ENCODE assay signal across 19 cellular contexts in genomic region chr3:59558906-59559720, GRCh38.
A peak's percentile ranks its signal among the peaks of the same experiment; 100 is the strongest.
DNase-seq lines count a peak whose midpoint lies in the region; ATAC-seq lines count a peak whose summit lies in the region.
"Had no signal": no experiment of that assay in that cellular context is flagged by ENCODE, and none has a peak within 500 bp of the region (broad histone marks: within the 10 kb centered on the region; RNA-seq: fewer than 3 reads in every experiment).

No MANE protein-coding gene starts in this region.

- no peaks in the 10 kb centered on the region for H3K36me3 ChIP-seq in mesodermal cell (ENCODE audit: control insufficient read depth, insufficient read depth, low read length)
- H3K36me3 ChIP-seq: right atrium auricular region had no signal

- no peaks in the 10 kb centered on the region for H3K36me3 Mint-ChIP-seq in activated CD4-positive, alpha-beta T cell treated with anti-CD3 and anti-CD28 coated beads, Interleukin-2, amount 10 ng/mL, durations not matched to agents 24 days and 14 days (ENCODE audit: low read depth)
- H3K36me3 Mint-ChIP-seq in activated T-helper 2 cell treated with anti-CD3 and anti-CD28 coated beads, Interferon-gamma antibody, Interleukin-2, Interleukin-4, amounts not matched to agents 10 μg/mL and 5 μg/mL and 100 μg/mL, durations not matched to agents 14 hours and 24 hours and 36 hours (ENCODE audit: low read depth): peaks cover 3% of the 10 kb centered on the region

- peak overlapping the region; percentile 1 for H3K4me3 Mint-ChIP-seq in activated CD4-positive, alpha-beta T cell treated with anti-CD3 and anti-CD28 coated beads, Interleukin-2, amount 10 ng/mL, durations not matched to agents 24 days and 14 days
- H3K4me3 Mint-ChIP-seq in activated T-helper 2 cell treated with anti-CD3 and anti-CD28 coated beads, Interferon-gamma antibody, Interleukin-2, Interleukin-4, amounts not matched to agents 10 μg/mL and 5 μg/mL and 100 μg/mL, durations not matched to agents 14 hours and 24 hours and 36 hours (ENCODE audit: low read depth): no peak overlapping the region
- H3K4me3 Mint-ChIP-seq: nephron; T-helper 2 cell treated with Interferon-gamma antibody and Interleukin-4, amounts not matched to agents 5 μg/mL and 100 μg/mL, for 36 hours had no signal

- peak overlapping the region; percentile 89 for H3K27ac Mint-ChIP-seq in activated CD4-positive, alpha-beta T cell treated with anti-CD3 and anti-CD28 coated beads, Interleukin-2, amount 10 ng/mL, durations not matched to agents 24 days and 14 days
- peak overlapping the region; percentile 56 for H3K27ac Mint-ChIP-seq in activated T-helper 2 cell treated with anti-CD3 and anti-CD28 coated beads, Interferon-gamma antibody, Interleukin-2, Interleukin-4, amounts not matched to agents 10 μg/mL and 5 μg/mL and 100 μg/mL, durations not matched to agents 14 hours and 24 hours and 36 hours
- H3K27ac Mint-ChIP-seq: nephron; T-helper 2 cell treated with Interferon-gamma antibody and Interleukin-4, amounts not matched to agents 5 μg/mL and 100 μg/mL, for 36 hours had no signal

- H3K4me1 ChIP-seq in mesodermal cell (ENCODE audit: control insufficient read depth, insufficient read depth, low read length, poor library complexity, severe bottlenecking): peaks cover 16% of the 10 kb centered on the region
- H3K4me1 ChIP-seq: right atrium auricular region had no signal

- peaks cover 25% of the 10 kb centered on the region for H3K4me1 Mint-ChIP-seq in activated CD4-positive, alpha-beta T cell treated with anti-CD3 and anti-CD28 coated beads, Interleukin-2, amount 10 ng/mL, durations not matched to agents 24 days and 14 days
- peaks cover 20% of the 10 kb centered on the region for H3K4me1 Mint-ChIP-seq in activated T-helper 2 cell treated with anti-CD3 and anti-CD28 coated beads, Interferon-gamma antibody, Interleukin-2, Interleukin-4, amounts not matched to agents 10 μg/mL and 5 μg/mL and 100 μg/mL, durations not matched to agents 14 hours and 24 hours and 36 hours (ENCODE audit: low read depth)
- H3K4me1 Mint-ChIP-seq: nephron had no signal

- H3K4me3 ChIP-seq in mesodermal cell (ENCODE audit: extremely low read depth, insufficient read depth, low read length, poor library complexity, severe bottlenecking): no peak overlapping the region
- H3K4me3 ChIP-seq: GM12878, right atrium auricular region had no signal

- intact Hi-C loops in activated CD4-positive, alpha-beta T cell treated with anti-CD3 and anti-CD28 coated beads, Interleukin-2, amount 10 ng/mL, durations not matched to agents 24 days and 14 days (cut with micrococcal nuclease): loop anchor here (1.0 to 2.0 kb wide), 3 partner anchors 108 to 324 kb away; no protein-coding TSS in a partner anchor
- intact Hi-C loops in activated T-helper 2 cell treated with anti-CD3 and anti-CD28 coated beads, Interferon-gamma antibody, Interleukin-2, Interleukin-4, amounts not matched to agents 10 μg/mL and 5 μg/mL and 100 μg/mL, durations not matched to agents 14 hours and 24 hours and 36 hours (cut with micrococcal nuclease): loop anchor here (1.0 to 5.0 kb wide), 4 partner anchors 32 to 223 kb away; no protein-coding TSS in a partner anchor

- no peak for DNase-seq in activated CD4-positive, alpha-beta T cell treated with anti-CD3 and anti-CD28 coated beads, Interleukin-2, amount 10 ng/mL, durations not matched to agents 24 days and 14 days
- DNase-seq in activated CD4-positive, alpha-beta T cell treated with anti-CD3 and anti-CD28 coated beads, Interleukin-2, amount 50 U/mL, for 1 hour: no peak
- DNase-seq in MV-4-11 (lab: John Stamatoyannopoulos, UW): peak; percentile 28
- no peak for DNase-seq in activated T-helper 2 cell treated with anti-CD3 and anti-CD28 coated beads, Interferon-gamma antibody, Interleukin-2, Interleukin-4, amounts not matched to agents 10 μg/mL and 5 μg/mL and 100 μg/mL, durations not matched to agents 14 hours and 24 hours and 36 hours (ENCODE audit: low spot score)
- no peak for DNase-seq in medulla oblongata (ENCODE audit: extremely low spot score)
- no peak for DNase-seq in cerebellar cortex (ENCODE audit: low spot score)
- DNase-seq: activated effector memory CD4-positive, alpha-beta T cell treated with Interleukin-2 at 50 U/mL for 16 hours; effector memory CD4-positive, alpha-beta T cell; H7; KBM-7; left ventricle myocardium superior; NCI-H1694; NCI-H774 had no signal

- H3K27me3 Mint-ChIP-seq in activated CD4-positive, alpha-beta T cell treated with anti-CD3 and anti-CD28 coated beads, Interleukin-2, amount 10 ng/mL, durations not matched to agents 24 days and 14 days: no peaks in the 10 kb centered on the region
- H3K27me3 Mint-ChIP-seq in activated T-helper 2 cell treated with anti-CD3 and anti-CD28 coated beads, Interferon-gamma antibody, Interleukin-2, Interleukin-4, amounts not matched to agents 10 μg/mL and 5 μg/mL and 100 μg/mL, durations not matched to agents 14 hours and 24 hours and 36 hours (ENCODE audit: low read depth): no peaks in the 10 kb centered on the region

- peak overlapping the region; percentile 89 for H3K27ac ChIP-seq in mesodermal cell (ENCODE audit: low read depth, low read length, severe bottlenecking)
- H3K27ac ChIP-seq: right atrium auricular region had no signal

- H3K9me3 ChIP-seq in mesodermal cell (ENCODE audit: control insufficient read depth, low read length): no peaks in the 10 kb centered on the region
- H3K9me3 ChIP-seq: right atrium auricular region had no signal

- WGBS in mesodermal cell (ENCODE audit: insufficient coverage in 2 of 2), 2 experiments: no CpG with 5 or more reads among the region's 1 CpG

- H3K9me3 Mint-ChIP-seq in activated CD4-positive, alpha-beta T cell treated with anti-CD3 and anti-CD28 coated beads, Interleukin-2, amount 10 ng/mL, durations not matched to agents 24 days and 14 days: peaks cover 9% of the 10 kb centered on the region
- peaks cover 10% of the 10 kb centered on the region for H3K9me3 Mint-ChIP-seq in activated T-helper 2 cell treated with anti-CD3 and anti-CD28 coated beads, Interferon-gamma antibody, Interleukin-2, Interleukin-4, amounts not matched to agents 10 μg/mL and 5 μg/mL and 100 μg/mL, durations not matched to agents 14 hours and 24 hours and 36 hours
- H3K9me3 Mint-ChIP-seq: T-helper 2 cell treated with Interferon-gamma antibody and Interleukin-4, amounts not matched to agents 5 μg/mL and 100 μg/mL, for 36 hours had no signal

- ATAC-seq in HG03520 (IDR thresholded peaks at IDR 0.05; ENCODE audit: unreplicated experiment): no peak
- ATAC-seq: GM12878, left ventricle myocardium superior had no signal
